ENCODE assay signal across 26 cellular contexts in genomic region chr4:71232846-71233245, GRCh38.
"Had no signal": no experiment of that assay in that cellular context is flagged by ENCODE, and none has a peak within 500 bp of the region (broad histone marks: within the 10 kb centered on the region; RNA-seq: fewer than 3 reads in every experiment).

No MANE protein-coding gene starts in this region.

- DNase-seq: activated CD4-positive, alpha-beta memory T cell treated with anti-CD3 and anti-CD28 coated beads for 36 hours; activated CD4-positive, alpha-beta T cell treated with anti-CD3 and anti-CD28 coated beads for 36 hours; activated CD4-positive, alpha-beta T cell treated with anti-CD3 and anti-CD28 coated beads, Interleukin-2, amount 50 U/mL, for 1 hour; activated CD8-positive, alpha-beta memory T cell treated with anti-CD3 and anti-CD28 coated beads, Interleukin-2, amount 50 U/mL, for 4 hours; activated effector memory CD4-positive, alpha-beta T cell treated with Interleukin-2 at 50 U/mL for 16 hours; activated naive CD4-positive, alpha-beta T cell treated with anti-CD3 and anti-CD28 coated beads, Interleukin-2, amount 10 ng/mL, durations not matched to agents 7 days and 5 days; activated naive CD8-positive, alpha-beta T cell treated with anti-CD3 and anti-CD28 coated beads, Interleukin-2, amount 50 U/mL, for 24 hours; activated T-cell treated with anti-CD3 and anti-CD28 coated beads, Interleukin-2, amount 50 U/mL, for 48 hours; aorta; NCI-H1092 treated with DMSO at 0.1 percent for 48 hours; NCI-H1417 treated with DMSO at 0.1 percent for 48 hours; NCI-H187 treated with DMSO at 0.1 percent for 48 hours; NCI-H2081; NCI-H2171 treated with DMSO at 0.1 percent for 48 hours; NCI-H2227 treated with DMSO at 0.1 percent for 48 hours; NCI-H446 treated with DMSO at 0.1 percent for 48 hours; NCI-H524; NCI-H69; NCI-H82; PC-3; Peyer's patch; RPMI8226; SHP77 treated with DMSO at 0.1 percent for 48 hours; SK-N-SH had no signal

- H3K36me3 ChIP-seq: cardiac muscle cell, Peyer's patch, SJSA1 had no signal

- H3K4me1 ChIP-seq: SJSA1 had no signal

- H3K4me3 ChIP-seq: cardiac muscle cell, Peyer's patch, SJSA1 had no signal

- H3K9me3 ChIP-seq: Peyer's patch, SJSA1, SK-N-SH had no signal

- ATAC-seq: activated CD4-positive, alpha-beta T cell treated with anti-CD3 and anti-CD28 coated beads for 36 hours; activated naive CD8-positive, alpha-beta T cell treated with anti-CD3 and anti-CD28 coated beads, Interleukin-2, amount 50 U/mL, for 24 hours; PC-3 had no signal

- H3K27me3 ChIP-seq: cardiac muscle cell, Peyer's patch, SJSA1 had no signal

- H3K27ac ChIP-seq: cardiac muscle cell, Peyer's patch, SJSA1 had no signal
